Comparison of ENCODE assay signal across 1 cellular context in the genomic region with DNA sequence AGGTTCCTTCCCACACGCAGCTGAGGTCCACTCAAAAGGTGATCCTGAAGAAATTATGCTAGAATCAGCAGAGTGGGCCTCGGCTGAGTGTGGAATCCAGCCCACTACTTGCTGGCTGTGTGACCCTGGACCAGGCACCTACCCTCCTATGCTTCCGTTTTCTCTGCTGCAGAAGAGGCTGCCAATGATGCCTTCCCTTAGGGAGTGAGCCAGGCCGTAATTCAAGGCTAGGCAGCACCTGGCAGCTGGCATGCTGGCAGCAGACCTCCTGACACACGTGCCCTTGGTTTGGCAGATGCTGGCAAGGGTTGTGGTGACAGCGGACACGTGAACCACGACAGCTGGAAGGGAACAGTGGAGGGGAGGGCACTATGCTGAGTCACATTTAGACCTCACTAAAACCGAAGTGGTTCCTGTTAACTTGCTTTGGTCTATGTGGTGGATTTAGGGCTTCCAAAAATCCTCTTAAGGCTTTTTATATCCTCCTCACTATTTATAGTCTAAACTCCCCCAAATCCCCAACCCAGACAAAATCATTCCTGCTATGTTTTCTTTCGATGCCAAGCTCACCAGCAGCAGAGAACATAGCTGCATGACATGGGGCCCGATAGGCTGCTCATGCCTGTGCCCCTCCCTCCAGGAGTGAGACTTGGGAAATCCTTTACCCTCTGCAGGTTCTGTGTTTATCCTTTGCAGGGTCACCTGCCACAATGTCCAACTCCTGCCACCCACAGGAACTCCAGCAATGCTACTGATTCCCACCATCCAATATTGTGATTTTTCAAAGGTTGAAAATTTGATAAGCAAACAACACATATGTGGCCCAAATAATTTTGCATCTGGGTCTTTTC.
TF ChIP-seq lines count a peak whose summit lies in the region.

No MANE protein-coding gene starts in this region.

TF ChIP-seq in GM23338, 12 proteins besides CTCF, POLR2A, EP300 and RAD21 (continued from another document):
- TF ChIP-seq, protein P1, sequence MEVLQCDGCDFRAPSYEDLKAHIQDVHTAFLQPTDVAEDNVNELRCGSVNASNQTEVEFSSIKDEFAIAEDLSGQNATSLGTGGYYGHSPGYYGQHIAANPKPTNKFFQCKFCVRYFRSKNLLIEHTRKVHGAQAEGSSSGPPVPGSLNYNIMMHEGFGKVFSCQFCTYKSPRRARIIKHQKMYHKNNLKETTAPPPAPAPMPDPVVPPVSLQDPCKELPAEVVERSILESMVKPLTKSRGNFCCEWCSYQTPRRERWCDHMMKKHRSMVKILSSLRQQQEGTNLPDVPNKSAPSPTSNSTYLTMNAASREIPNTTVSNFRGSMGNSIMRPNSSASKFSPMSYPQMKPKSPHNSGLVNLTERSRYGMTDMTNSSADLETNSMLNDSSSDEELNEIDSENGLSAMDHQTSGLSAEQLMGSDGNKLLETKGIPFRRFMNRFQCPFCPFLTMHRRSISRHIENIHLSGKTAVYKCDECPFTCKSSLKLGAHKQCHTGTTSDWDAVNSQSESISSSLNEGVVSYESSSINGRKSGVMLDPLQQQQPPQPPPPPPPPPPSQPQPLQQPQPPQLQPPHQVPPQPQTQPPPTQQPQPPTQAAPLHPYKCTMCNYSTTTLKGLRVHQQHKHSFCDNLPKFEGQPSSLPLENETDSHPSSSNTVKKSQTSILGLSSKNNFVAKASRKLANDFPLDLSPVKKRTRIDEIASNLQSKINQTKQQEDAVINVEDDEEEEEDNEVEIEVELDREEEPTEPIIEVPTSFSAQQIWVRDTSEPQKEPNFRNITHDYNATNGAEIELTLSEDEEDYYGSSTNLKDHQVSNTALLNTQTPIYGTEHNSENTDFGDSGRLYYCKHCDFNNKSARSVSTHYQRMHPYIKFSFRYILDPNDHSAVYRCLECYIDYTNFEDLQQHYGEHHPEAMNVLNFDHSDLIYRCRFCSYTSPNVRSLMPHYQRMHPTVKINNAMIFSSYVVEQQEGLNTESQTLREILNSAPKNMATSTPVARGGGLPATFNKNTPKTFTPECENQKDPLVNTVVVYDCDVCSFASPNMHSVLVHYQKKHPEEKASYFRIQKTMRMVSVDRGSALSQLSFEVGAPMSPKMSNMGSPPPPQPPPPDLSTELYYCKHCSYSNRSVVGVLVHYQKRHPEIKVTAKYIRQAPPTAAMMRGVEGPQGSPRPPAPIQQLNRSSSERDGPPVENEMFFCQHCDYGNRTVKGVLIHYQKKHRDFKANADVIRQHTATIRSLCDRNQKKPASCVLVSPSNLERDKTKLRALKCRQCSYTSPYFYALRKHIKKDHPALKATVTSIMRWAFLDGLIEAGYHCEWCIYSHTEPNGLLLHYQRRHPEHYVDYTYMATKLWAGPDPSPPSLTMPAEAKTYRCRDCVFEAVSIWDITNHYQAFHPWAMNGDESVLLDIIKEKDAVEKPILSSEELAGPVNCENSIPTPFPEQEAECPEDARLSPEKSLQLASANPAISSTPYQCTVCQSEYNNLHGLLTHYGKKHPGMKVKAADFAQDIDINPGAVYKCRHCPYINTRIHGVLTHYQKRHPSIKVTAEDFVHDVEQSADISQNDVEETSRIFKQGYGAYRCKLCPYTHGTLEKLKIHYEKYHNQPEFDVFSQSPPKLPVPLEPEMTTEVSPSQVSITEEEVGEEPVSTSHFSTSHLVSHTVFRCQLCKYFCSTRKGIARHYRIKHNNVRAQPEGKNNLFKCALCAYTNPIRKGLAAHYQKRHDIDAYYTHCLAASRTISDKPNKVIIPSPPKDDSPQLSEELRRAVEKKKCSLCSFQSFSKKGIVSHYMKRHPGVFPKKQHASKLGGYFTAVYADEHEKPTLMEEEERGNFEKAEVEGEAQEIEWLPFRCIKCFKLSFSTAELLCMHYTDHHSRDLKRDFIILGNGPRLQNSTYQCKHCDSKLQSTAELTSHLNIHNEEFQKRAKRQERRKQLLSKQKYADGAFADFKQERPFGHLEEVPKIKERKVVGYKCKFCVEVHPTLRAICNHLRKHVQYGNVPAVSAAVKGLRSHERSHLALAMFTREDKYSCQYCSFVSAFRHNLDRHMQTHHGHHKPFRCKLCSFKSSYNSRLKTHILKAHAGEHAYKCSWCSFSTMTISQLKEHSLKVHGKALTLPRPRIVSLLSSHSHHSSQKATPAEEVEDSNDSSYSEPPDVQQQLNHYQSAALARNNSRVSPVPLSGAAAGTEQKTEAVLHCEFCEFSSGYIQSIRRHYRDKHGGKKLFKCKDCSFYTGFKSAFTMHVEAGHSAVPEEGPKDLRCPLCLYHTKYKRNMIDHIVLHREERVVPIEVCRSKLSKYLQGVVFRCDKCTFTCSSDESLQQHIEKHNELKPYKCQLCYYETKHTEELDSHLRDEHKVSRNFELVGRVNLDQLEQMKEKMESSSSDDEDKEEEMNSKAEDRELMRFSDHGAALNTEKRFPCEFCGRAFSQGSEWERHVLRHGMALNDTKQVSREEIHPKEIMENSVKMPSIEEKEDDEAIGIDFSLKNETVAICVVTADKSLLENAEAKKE (CRISPR knock-in tag; IDR thresholded peaks at IDR 0.05) = no peak
- TF ChIP-seq STAT1 (IDR thresholded peaks at IDR 0.05; ENCODE audit: unreplicated experiment) = no peak
- TF ChIP-seq POLR2AphosphoS5 (IDR thresholded peaks at IDR 0.05; ENCODE audit: low read depth) = no peak
- no peak for TF ChIP-seq ZNF114 (CRISPR knock-in tag; IDR thresholded peaks at IDR 0.05)
- no peak for TF ChIP-seq CREB1 (CRISPR knock-in tag; IDR thresholded peaks at IDR 0.05; ENCODE audit: low read depth)
- TF ChIP-seq, protein P2, sequence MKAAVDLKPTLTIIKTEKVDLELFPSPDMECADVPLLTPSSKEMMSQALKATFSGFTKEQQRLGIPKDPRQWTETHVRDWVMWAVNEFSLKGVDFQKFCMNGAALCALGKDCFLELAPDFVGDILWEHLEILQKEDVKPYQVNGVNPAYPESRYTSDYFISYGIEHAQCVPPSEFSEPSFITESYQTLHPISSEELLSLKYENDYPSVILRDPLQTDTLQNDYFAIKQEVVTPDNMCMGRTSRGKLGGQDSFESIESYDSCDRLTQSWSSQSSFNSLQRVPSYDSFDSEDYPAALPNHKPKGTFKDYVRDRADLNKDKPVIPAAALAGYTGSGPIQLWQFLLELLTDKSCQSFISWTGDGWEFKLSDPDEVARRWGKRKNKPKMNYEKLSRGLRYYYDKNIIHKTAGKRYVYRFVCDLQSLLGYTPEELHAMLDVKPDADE (IDR thresholded peaks at IDR 0.05) = no peak
